Comparison of ENCODE assay signal across 12 cellular contexts in the genomic region with DNA sequence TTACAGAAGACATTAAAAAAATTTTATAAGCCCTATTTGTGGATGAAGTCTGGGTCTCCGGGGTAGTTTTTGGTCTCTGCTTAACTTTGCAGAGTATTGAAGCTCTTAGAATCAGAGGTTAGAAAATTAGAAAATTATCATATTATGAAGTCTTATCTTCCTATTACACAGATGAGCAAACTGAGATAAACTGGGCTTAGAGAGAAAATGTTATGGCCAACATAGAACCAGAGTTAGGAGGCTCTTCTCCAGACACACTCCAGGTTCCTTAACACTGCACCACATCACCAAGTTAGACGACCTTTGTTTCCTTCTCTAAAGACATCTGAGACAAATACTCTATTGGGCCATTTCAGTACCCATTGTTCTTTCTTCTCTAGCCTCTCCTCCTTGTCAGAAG. TPM values are rescaled to one million over a fixed set of nuclear protein-coding genes. Genes with fewer than 3 reads are reported as not detected.
A peak's percentile ranks its signal among the peaks of the same experiment; 100 is the strongest.
DNase-seq lines count a peak whose midpoint lies in the region; ATAC-seq and TF ChIP-seq lines count a peak whose summit lies in the region.
"Had no signal": no experiment of that assay in that cellular context is flagged by ENCODE, and none has a peak within 500 bp of the region (broad histone marks: within the 10 kb centered on the region; RNA-seq: fewer than 3 reads in every experiment).

No MANE protein-coding gene starts in this region.

- ATAC-seq in GM18867 (IDR thresholded peaks at IDR 0.05; ENCODE audit: unreplicated experiment) (peak; percentile 20), GM21526 (IDR thresholded peaks at IDR 0.05; ENCODE audit: low FRiP score, unreplicated experiment) (peak; percentile 35), HG03135 (IDR thresholded peaks at IDR 0.05; ENCODE audit: unreplicated experiment) (peak; percentile 23)
- ATAC-seq: activated CD8-positive, alpha-beta T cell treated with anti-CD3 and anti-CD28 coated beads, Interleukin-2, amount 10 ng/mL, durations not matched to agents 7 days and 5 days had no signal

- DNase-seq in mesenchymal stem cell = no peak
- DNase-seq in GM13977 (ENCODE audit: low spot score) = no peak
- DNase-seq in cerebellum (ENCODE audit: low spot score) = no peak
- DNase-seq in mesenteric fat pad (ENCODE audit: low spot score) = no peak
- DNase-seq in NCI-H446 treated with DMSO at 0.1 percent for 48 hours (lab: John Stamatoyannopoulos, UW) = no peak
- DNase-seq: activated CD8-positive, alpha-beta T cell treated with anti-CD3 and anti-CD28 coated beads, Interleukin-2, amount 10 ng/mL, durations not matched to agents 7 days and 5 days; activated naive CD4-positive, alpha-beta T cell treated with anti-CD3 and anti-CD28 coated beads for 36 hours; NCI-H1048; pancreas had no signal

- H3K9ac ChIP-seq in mesenchymal stem cell (ENCODE audit: low read length) = peak overlapping the region; percentile 21

- H3K79me1 ChIP-seq in mesenchymal stem cell (replicated peaks; ENCODE audit: low read length, poor library complexity, severe bottlenecking) = no peaks in the 10 kb centered on the region

- H2AFZ ChIP-seq in mesenchymal stem cell (ENCODE audit: low read depth, low read length) = no peak overlapping the region

- no peak overlapping the region for H4K91ac ChIP-seq in mesenchymal stem cell (ENCODE audit: low read length)

- H4K8ac ChIP-seq in mesenchymal stem cell (ENCODE audit: low read length) = no peak overlapping the region

- H2AK5ac ChIP-seq in mesenchymal stem cell (ENCODE audit: low read length, severe bottlenecking) = no peak overlapping the region

- H3K36me3 ChIP-seq in mesenchymal stem cell (ENCODE audit: control insufficient read depth in 1 of 2, insufficient read depth in 2 of 2, low read depth in 1 of 2, low read length in 2 of 2) = peaks cover under 1 to 7% of the 10 kb centered on the region in 2 experiments

- in situ Hi-C loops in GM13977 (cut with MboI; ENCODE audit: low pct_unique_long_range_greater_than_20kb, low sequenced_read_pairs, unreplicated experiment) = no loop called here

- TF ChIP-seq CTCF in GM13977 (IDR thresholded peaks at IDR 0.05; ENCODE audit: extremely low read depth, insufficient read depth, missing control alignments) = no peak

- no peak overlapping the region for H3K4me2 ChIP-seq in mesenchymal stem cell (ENCODE audit: low read length, poor library complexity, severe bottlenecking)

- H3K4me3 ChIP-seq in mesenchymal stem cell (ENCODE audit: insufficient read depth in 1 of 2, low read depth in 1 of 2, low read length in 2 of 2) = no peak overlapping the region
- H3K4me3 ChIP-seq: pancreas had no signal

- no peak overlapping the region for H2BK12ac ChIP-seq in mesenchymal stem cell (ENCODE audit: low read length in 2 of 2)

- no peak overlapping the region for H2BK5ac ChIP-seq in mesenchymal stem cell (ENCODE audit: low read depth, low read length, poor library complexity, severe bottlenecking)

- no peak overlapping the region for H3K4ac ChIP-seq in mesenchymal stem cell (ENCODE audit: low read depth in 1 of 2, low read length in 2 of 2)

- no peak overlapping the region for H3K23ac ChIP-seq in mesenchymal stem cell (ENCODE audit: low read length in 2 of 2)

- H3K27ac ChIP-seq in mesenchymal stem cell (ENCODE audit: low read length, poor library complexity, severe bottlenecking) = no peak overlapping the region
- H3K27ac ChIP-seq: pancreas had no signal

- no peaks in the 10 kb centered on the region for H3K9me3 ChIP-seq in mesenchymal stem cell (ENCODE audit: control insufficient read depth, low read length)
- H3K9me3 ChIP-seq: pancreas had no signal

- 100% methylated on average over 1 of the region's 2 CpGs for WGBS in mesenchymal stem cell

- H3K27me3 ChIP-seq in mesenchymal stem cell (ENCODE audit: control insufficient read depth in 1 of 2, insufficient read depth in 1 of 2, low read length in 2 of 2) = no peaks in the 10 kb centered on the region
- H3K27me3 ChIP-seq: pancreas had no signal

- no peak overlapping the region for H2BK120ac ChIP-seq in mesenchymal stem cell (ENCODE audit: low read depth, low read length)

- peaks cover 3% of the 10 kb centered on the region for H3K4me1 ChIP-seq in mesenchymal stem cell (ENCODE audit: control insufficient read depth, insufficient read depth, low read depth, low read length)
- H3K4me1 ChIP-seq: pancreas had no signal

- no peak overlapping the region for H2BK15ac ChIP-seq in mesenchymal stem cell (ENCODE audit: low read depth, poor library complexity, severe bottlenecking)

- no peak overlapping the region for H3K18ac ChIP-seq in mesenchymal stem cell (ENCODE audit: low read depth in 1 of 2, low read length in 2 of 2)

- no peak overlapping the region for H3K14ac ChIP-seq in mesenchymal stem cell (ENCODE audit: low read length in 2 of 2)

RNA-seq across cellular contexts. Expression of gene NEB, which starts 36.7 kb away (rescaled TPM):
- polyA plus RNA-seq in mesenchymal stem cell (2013, experiment 1 of 2) = 0.04 TPM
- 0.03 TPM for polyA plus RNA-seq in mesenchymal stem cell (2013, experiment 2 of 2)
- total RNA-seq in cerebellum = 3.9 TPM
- total RNA-seq in mesenteric fat pad = 0.64 TPM

RNA-seq across cellular contexts. Expression of gene ARL5A, which starts 57.2 kb away (rescaled TPM):
- 25.4 TPM for polyA plus RNA-seq in mesenchymal stem cell (2013, experiment 1 of 2)
- 28.4 TPM for polyA plus RNA-seq in mesenchymal stem cell (2013, experiment 2 of 2)
- total RNA-seq in cerebellum (61.3 TPM), mesenteric fat pad (50.6 TPM)
